ENCODE assay signal across 9 cellular contexts in the genomic region with DNA sequence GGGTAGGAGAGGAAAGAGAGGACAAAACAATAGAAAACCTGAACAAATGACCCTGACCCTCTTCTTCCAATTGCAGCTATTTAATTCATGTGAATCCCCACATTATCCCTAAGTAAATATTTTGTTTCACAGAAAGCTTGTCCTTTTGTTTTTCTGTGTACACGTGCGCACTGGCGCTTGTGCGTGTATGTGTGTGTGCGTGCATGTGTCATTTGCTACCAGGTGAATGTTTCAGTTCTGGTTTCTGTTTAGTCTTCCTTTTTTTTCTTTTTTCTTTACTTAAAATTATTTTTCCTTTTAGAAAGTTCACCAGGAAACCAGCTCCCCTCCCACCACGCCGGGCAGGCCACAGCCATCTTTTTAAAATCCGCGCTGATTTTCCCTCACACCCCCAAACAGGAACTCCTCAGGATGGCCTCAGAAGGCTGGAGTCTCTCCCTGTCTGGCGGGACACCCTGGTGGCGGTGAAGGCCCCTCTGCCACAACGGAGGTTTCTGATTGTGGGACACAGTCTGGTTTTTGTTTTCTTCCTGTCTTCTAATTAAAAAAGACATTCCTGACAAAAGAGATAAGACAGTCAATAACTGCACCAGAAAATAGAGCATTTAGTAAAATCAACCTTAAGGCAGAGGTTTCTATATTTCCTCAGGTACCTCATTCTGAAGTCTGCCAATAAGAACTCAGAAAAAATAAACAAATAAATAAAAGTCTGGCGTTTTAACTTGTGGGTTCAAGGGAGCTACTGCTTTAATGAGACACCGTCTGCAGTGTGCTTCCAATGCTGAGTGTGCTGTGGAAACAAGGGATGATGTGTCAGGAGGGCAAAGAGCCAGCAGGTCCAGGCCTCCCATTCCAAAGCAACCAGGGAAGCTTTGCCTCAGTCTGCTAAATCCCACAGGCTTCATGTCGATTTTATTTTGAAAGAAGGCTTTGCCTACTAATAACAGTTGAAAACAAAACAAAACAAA. TPM values are rescaled to one million over a fixed set of nuclear protein-coding genes. Genes with fewer than 3 reads are reported as not detected.
DNase-seq lines count a peak whose midpoint lies in the region; ATAC-seq and TF ChIP-seq lines count a peak whose summit lies in the region.
"Had no signal": no experiment of that assay in that cellular context is flagged by ENCODE, and none has a peak within 500 bp of the region (broad histone marks: within the 10 kb centered on the region; RNA-seq: fewer than 3 reads in every experiment).

No MANE protein-coding gene starts in this region.

- no peaks in the 10 kb centered on the region for H3K9me3 ChIP-seq in gastroesophageal sphincter
- no peaks in the 10 kb centered on the region for H3K9me3 ChIP-seq in left lung
- H3K9me3 ChIP-seq: thoracic aorta had no signal

- peak; percentile 39 for DNase-seq in myocyte (ENCODE audit: low read depth)
- DNase-seq in left lung, result no peak
- no peak for DNase-seq in activated CD8-positive, alpha-beta memory T cell treated with anti-CD3 and anti-CD28 coated beads, Interleukin-2, amount 50 U/mL, for 48 hours
- no peak for DNase-seq in cerebellar nuclear complex (lab: John Stamatoyannopoulos, UW)

- intact Hi-C loops in left lung (cut with DNase I), result no loop called here

- no peak for TF ChIP-seq EP300 in gastroesophageal sphincter (IDR thresholded peaks at IDR 0.05)

- H3K27ac ChIP-seq in gastroesophageal sphincter (no peak overlapping the region), left lung (no peak overlapping the region)
- H3K27ac ChIP-seq: thoracic aorta had no signal

- 62 to 73% methylated on average over 13 to 15 of the region's 15 CpGs for WGBS in gastroesophageal sphincter (ENCODE audit: low coverage in 1 of 2), 2 donors

- H3K27me3 ChIP-seq in gastroesophageal sphincter (no peaks in the 10 kb centered on the region), left lung (no peaks in the 10 kb centered on the region)

- peaks cover 4 to 92% of the 10 kb centered on the region in 2 donors for H3K36me3 ChIP-seq in gastroesophageal sphincter
- H3K36me3 ChIP-seq in left lung, result peaks cover 0 to 96% of the 10 kb centered on the region in 2 donors

- no peak for TF ChIP-seq CTCF in gastroesophageal sphincter (IDR thresholded peaks at IDR 0.05)
- no peak for TF ChIP-seq CTCF in left lung (IDR thresholded peaks at IDR 0.05)

- TF ChIP-seq POLR2A in gastroesophageal sphincter (IDR thresholded peaks at IDR 0.05), result no peak

- ATAC-seq in GM18517 (IDR thresholded peaks at IDR 0.05; ENCODE audit: unreplicated experiment) (peak; percentile 53), HG02610 (IDR thresholded peaks at IDR 0.05; ENCODE audit: unreplicated experiment) (peak; percentile 69), SK-N-SH treated with all-trans-retinoic acid at 6 μM for 48 hours (peak; percentile 95), gastroesophageal sphincter (no peak), left lung (no peak)

- H3K4me3 ChIP-seq in gastroesophageal sphincter, result no peak overlapping the region
- no peak overlapping the region for H3K4me3 ChIP-seq in left lung
- H3K4me3 ChIP-seq: thoracic aorta had no signal

- no peaks in the 10 kb centered on the region for H3K4me1 ChIP-seq in gastroesophageal sphincter
- H3K4me1 ChIP-seq in left lung, result no peaks in the 10 kb centered on the region

TF ChIP-seq in SK-N-SH treated with all-trans-retinoic acid at 6 μM for 48 hours, 23 proteins besides CTCF, POLR2A, EP300 and RAD21 (continues in another document):
- 0 out of 2 replicates have a peak, but pooled peaks have one; percentile 9 for TF ChIP-seq ZNF8 (CRISPR knock-in tag; IDR thresholded peaks at IDR 0.05)
- no peak for TF ChIP-seq ESRRG (CRISPR knock-in tag; IDR thresholded peaks at IDR 0.05)
- TF ChIP-seq OSR1 (CRISPR knock-in tag; IDR thresholded peaks at IDR 0.05), result no peak
- no peak for TF ChIP-seq SNAI2 (CRISPR knock-in tag; IDR thresholded peaks at IDR 0.05)
- TF ChIP-seq GLIS3 (CRISPR knock-in tag; IDR thresholded peaks at IDR 0.05), result 0 out of 2 replicates have a peak, but pooled peaks have one; percentile 62
- TF ChIP-seq ZFP3 (CRISPR knock-in tag; IDR thresholded peaks at IDR 0.05), result peak; percentile 48; the same call in 1 of the 2 replicates
- TF ChIP-seq, protein P1, sequence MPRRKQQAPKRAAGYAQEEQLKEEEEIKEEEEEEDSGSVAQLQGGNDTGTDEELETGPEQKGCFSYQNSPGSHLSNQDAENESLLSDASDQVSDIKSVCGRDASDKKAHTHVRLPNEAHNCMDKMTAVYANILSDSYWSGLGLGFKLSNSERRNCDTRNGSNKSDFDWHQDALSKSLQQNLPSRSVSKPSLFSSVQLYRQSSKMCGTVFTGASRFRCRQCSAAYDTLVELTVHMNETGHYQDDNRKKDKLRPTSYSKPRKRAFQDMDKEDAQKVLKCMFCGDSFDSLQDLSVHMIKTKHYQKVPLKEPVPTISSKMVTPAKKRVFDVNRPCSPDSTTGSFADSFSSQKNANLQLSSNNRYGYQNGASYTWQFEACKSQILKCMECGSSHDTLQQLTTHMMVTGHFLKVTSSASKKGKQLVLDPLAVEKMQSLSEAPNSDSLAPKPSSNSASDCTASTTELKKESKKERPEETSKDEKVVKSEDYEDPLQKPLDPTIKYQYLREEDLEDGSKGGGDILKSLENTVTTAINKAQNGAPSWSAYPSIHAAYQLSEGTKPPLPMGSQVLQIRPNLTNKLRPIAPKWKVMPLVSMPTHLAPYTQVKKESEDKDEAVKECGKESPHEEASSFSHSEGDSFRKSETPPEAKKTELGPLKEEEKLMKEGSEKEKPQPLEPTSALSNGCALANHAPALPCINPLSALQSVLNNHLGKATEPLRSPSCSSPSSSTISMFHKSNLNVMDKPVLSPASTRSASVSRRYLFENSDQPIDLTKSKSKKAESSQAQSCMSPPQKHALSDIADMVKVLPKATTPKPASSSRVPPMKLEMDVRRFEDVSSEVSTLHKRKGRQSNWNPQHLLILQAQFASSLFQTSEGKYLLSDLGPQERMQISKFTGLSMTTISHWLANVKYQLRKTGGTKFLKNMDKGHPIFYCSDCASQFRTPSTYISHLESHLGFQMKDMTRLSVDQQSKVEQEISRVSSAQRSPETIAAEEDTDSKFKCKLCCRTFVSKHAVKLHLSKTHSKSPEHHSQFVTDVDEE (CRISPR knock-in tag; IDR thresholded peaks at IDR 0.05), result peak; percentile 79; the same call in 1 of the 2 replicates
- no peak for TF ChIP-seq ZNF565 (CRISPR knock-in tag; conservative IDR thresholded peaks at IDR 0.05; ENCODE audit: low read depth)
- TF ChIP-seq ARNTL (CRISPR knock-in tag; IDR thresholded peaks at IDR 0.05; ENCODE audit: borderline replicate concordance, low read depth), result no peak
- no peak for TF ChIP-seq CSDC2 (CRISPR knock-in tag; IDR thresholded peaks at IDR 0.05)
- peak; percentile 52; the same call in 1 of the 2 replicates for TF ChIP-seq ISL1 (CRISPR knock-in tag; IDR thresholded peaks at IDR 0.05)
- no peak for TF ChIP-seq TOX (CRISPR knock-in tag; IDR thresholded peaks at IDR 0.05; ENCODE audit: borderline replicate concordance)
- no peak for TF ChIP-seq PATZ1 (CRISPR knock-in tag; IDR thresholded peaks at IDR 0.05; ENCODE audit: borderline replicate concordance)
- no peak for TF ChIP-seq CREB5 (CRISPR knock-in tag; IDR thresholded peaks at IDR 0.05; ENCODE audit: low read depth)
- TF ChIP-seq TCF4 (CRISPR knock-in tag; IDR thresholded peaks at IDR 0.05; ENCODE audit: borderline replicate concordance), result peak; percentile 86
- no peak for TF ChIP-seq RARB (CRISPR knock-in tag; IDR thresholded peaks at IDR 0.05)
- TF ChIP-seq ZFP30 (CRISPR knock-in tag; IDR thresholded peaks at IDR 0.05), result no peak

RNA-seq across cellular contexts. Expression of gene IRF5, which starts 17.4 kb away (rescaled TPM):
- total RNA-seq in myocyte, result 0.26 and 0.40 TPM in 2 replicates
- 0.37 TPM for polyA plus RNA-seq in myocyte (2012)
- total RNA-seq in gastroesophageal sphincter, result 10 to 100 TPM in 1 of 4 donors, 1 to 10 TPM in 3; 6.6 to 10.1 (median 8.2) TPM
- 10 to 100 TPM; 18.2 to 35.5 TPM for total RNA-seq in left lung

RNA-seq across cellular contexts. Expression of gene KCP, which starts 44.6 kb away (rescaled TPM):
- total RNA-seq in myocyte (0.19 and 0.42 TPM in 2 replicates), gastroesophageal sphincter (under 1 TPM in 2 of 4 donors, not detected in 2; 0.31 to 0.67 TPM), left lung (1 to 10 TPM; 1.5 to 1.7 TPM)
- polyA plus RNA-seq in myocyte (2012), result 0.57 TPM

Comparison
In these comparisons a context has a peak if more than half of its experiments do, and no peak if none do; other contexts are left out.
1. ATAC-seq: peak in GM18517 (single experiment), HG02610 (single experiment) and SK-N-SH treated with all-trans-retinoic acid at 6 μM for 48 hours (single experiment); none in gastroesophageal sphincter (single experiment) and left lung (single experiment).